15 cellular contexts compared by ENCODE assay signal in the genomic region with DNA sequence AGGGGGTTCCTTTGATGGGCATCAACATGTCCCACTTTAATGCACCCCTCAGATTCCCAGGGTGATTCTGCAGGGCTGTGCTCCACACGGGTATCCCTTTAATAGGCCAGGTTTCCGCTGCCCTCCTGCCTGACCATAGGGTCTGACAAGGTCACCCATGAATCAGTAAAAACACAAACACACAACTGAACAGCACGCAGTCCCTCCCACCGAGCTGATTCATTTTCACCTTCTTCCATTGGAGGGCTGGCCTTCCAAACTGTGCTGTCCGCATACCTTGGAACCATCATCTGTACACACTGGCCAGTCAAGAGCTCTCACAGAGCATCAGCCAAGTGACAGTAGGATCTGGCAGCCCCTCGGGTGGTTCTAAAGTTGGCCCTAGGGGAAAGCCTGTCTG.
DNase-seq lines count a peak whose midpoint lies in the region; FAIRE-seq and TF ChIP-seq lines count a peak whose summit lies in the region.
"Had no signal": no experiment of that assay in that cellular context is flagged by ENCODE, and none has a peak within 500 bp of the region (broad histone marks: within the 10 kb centered on the region; RNA-seq: fewer than 3 reads in every experiment).

No MANE protein-coding gene starts in this region.

- H2AK5ac ChIP-seq in H1 (ENCODE audit: low read depth, low read length) = no peak overlapping the region

- H3K27me3 ChIP-seq in H1 (replicated peaks in 1 of 4; ENCODE audit: control insufficient read depth in 3 of 4, extremely low read depth in 1 of 4, insufficient read depth in 3 of 4, low read length in 3 of 4) = no peaks in the 10 kb centered on the region

- H2BK15ac ChIP-seq in H1 (ENCODE audit: low read length) = no peak overlapping the region

- H3K4me3 ChIP-seq in H1 (ENCODE audit: extremely low read depth in 1 of 4, insufficient read depth in 2 of 4, low read depth in 3 of 4, low read length in 4 of 4) = no peak overlapping the region
- H3K4me3 ChIP-seq: BLaER1 treated with 17β-estradiol and CSF1 and Interleukin-3, amounts not matched to agents 10 nM and 100 nM had no signal

- H3K23me2 ChIP-seq in H1 (ENCODE audit: low read depth, low read length) = no peaks in the 10 kb centered on the region

- no peaks in the 10 kb centered on the region for H3K79me2 ChIP-seq in H1 (ENCODE audit: control insufficient read depth in 1 of 2, insufficient read depth in 2 of 2, low read length in 2 of 2)

- H2BK5ac ChIP-seq in H1 (ENCODE audit: low read depth, low read length) = no peak overlapping the region

- DNase-seq in ELR (ENCODE audit: low read depth) (peak; percentile 67), RPMI7951 (ENCODE audit: low read depth) (peak; percentile 33), H1 (ENCODE audit: low read depth in 1 of 2, low spot score in 2 of 2) (no peak), NCI-H510A treated with DMSO at 0.1 percent for 48 hours (lab: John Stamatoyannopoulos, UW) (no peak), epidermal melanocyte (ENCODE audit: insufficient read length, low spot score) (no peak), SW480 (ENCODE audit: low spot score) (no peak)
- DNase-seq: Calu3; CD4-positive, alpha-beta T cell; DMS 273 treated with DMSO at 0.1 percent for 48 hours; GDM1; H9 had no signal

- no peaks in the 10 kb centered on the region for H3K9me3 ChIP-seq in H1 (ENCODE audit: insufficient read depth in 2 of 2, low read depth in 1 of 2, low read length in 1 of 2)
- H3K9me3 ChIP-seq: BLaER1 treated with 17β-estradiol and CSF1 and Interleukin-3, amounts not matched to agents 10 nM and 100 nM had no signal

- no peak overlapping the region for H2AFZ ChIP-seq in H1 (ENCODE audit: low read length)

- TF ChIP-seq POLR2A in H1 (IDR thresholded peaks at IDR 0.05; ENCODE audit: control extremely low read depth in 1 of 2, low read depth in 2 of 2, low read length in 2 of 2) = no peak

- no peaks in the 10 kb centered on the region for H3K79me1 ChIP-seq in H1 (ENCODE audit: low read depth, low read length)

- no peaks in the 10 kb centered on the region for H3K4me1 ChIP-seq in H1 (replicated peaks in 1 of 4; ENCODE audit: control insufficient read depth in 3 of 4, insufficient read depth in 4 of 4, low read length in 3 of 4)

- H3K14ac ChIP-seq in H1 (ENCODE audit: insufficient read length) = no peak overlapping the region

- POLR2A ChIA-PET in H1 (lab: Charles Lee; ENCODE audit: partially characterized antibody) = no interaction called here

- no peak overlapping the region for H3K4ac ChIP-seq in H1 (replicated peaks; ENCODE audit: insufficient read length, low read depth, low read length)

- no peak overlapping the region for H3K18ac ChIP-seq in H1 (ENCODE audit: extremely low read depth, low read length)

- no peaks in the 10 kb centered on the region for H3K36me3 ChIP-seq in H1 (ENCODE audit: control insufficient read depth in 2 of 4, insufficient read depth in 4 of 4, low read length in 3 of 4)
- H3K36me3 ChIP-seq: BLaER1 treated with 17β-estradiol and CSF1 and Interleukin-3, amounts not matched to agents 10 nM and 100 nM had no signal

- H3K27ac ChIP-seq in H1 (ENCODE audit: low read depth, low read length) = no peak overlapping the region
- H3K27ac ChIP-seq: BLaER1 treated with 17β-estradiol and CSF1 and Interleukin-3, amounts not matched to agents 10 nM and 100 nM had no signal

- H3K56ac ChIP-seq in H1 (replicated peaks; ENCODE audit: insufficient read length, low read depth, low read length) = no peak overlapping the region

- no peak for TF ChIP-seq RAD21 in H1 (IDR thresholded peaks at IDR 0.05 in 1 of 2, conservative IDR thresholded peaks at IDR 0.05 in 1 of 2; ENCODE audit: low read depth in 2 of 2, low read length in 2 of 2)

- H3K9ac ChIP-seq in H1 (replicated peaks in 1 of 4; ENCODE audit: extremely low read depth in 1 of 4, low read depth in 3 of 4, low read length in 3 of 4) = no peak overlapping the region
- H3K9ac ChIP-seq: BLaER1 treated with 17β-estradiol and CSF1 and Interleukin-3, amounts not matched to agents 10 nM and 100 nM had no signal

- 92% methylated on average over 6 of the region's 6 CpGs; no CpG with 5 or more reads in 1 of the 2 experiments for WGBS in H1 (ENCODE audit: extremely low coverage in 1 of 2, insufficient coverage in 1 of 2, insufficient read length in 1 of 2, insufficient replicate concordance in 2 of 2, low coverage in 1 of 2, low lambda C conversion rate in 2 of 2, missing lambda C conversion rate in 1 of 2), 2 experiments

- 0 out of 2 replicates have a peak overlapping the region, but pooled peaks have one; percentile 17 for H2BK12ac ChIP-seq in H1 (ENCODE audit: low read depth, low read length)

- H3K23ac ChIP-seq in H1 (ENCODE audit: insufficient read length) = no peak overlapping the region

- no peak overlapping the region for H2BK20ac ChIP-seq in H1 (ENCODE audit: low read length)

- no peak for FAIRE-seq in H1 (lab: Jason Lieb, UNC)
- FAIRE-seq: GM12892, HepG2, HTR-8/SVneo had no signal

- TF ChIP-seq CTCF in H1 (IDR thresholded peaks at IDR 0.05; ENCODE audit: control extremely low read depth in 1 of 3, insufficient read depth in 1 of 3, low read depth in 1 of 3, low read length in 3 of 3) = no peak

- no peak overlapping the region for H2BK120ac ChIP-seq in H1 (replicated peaks; ENCODE audit: low read depth, low read length)

- no peak overlapping the region for H4K91ac ChIP-seq in H1 (replicated peaks; ENCODE audit: insufficient read length, low read length)

- CTCF ChIA-PET in H1 (lab: Charles Lee; ENCODE audit: partially characterized antibody) = interaction anchor here (0.6 to 23.9 kb wide), 10 partner anchors 8 to 325 kb away, joined by 3 to 772 read pairs (median 3); no protein-coding TSS in a partner anchor

- H4K8ac ChIP-seq in H1 (ENCODE audit: extremely low read depth, insufficient read depth, low read length) = no peak overlapping the region

- H3K4me2 ChIP-seq in H1 (ENCODE audit: insufficient read depth in 1 of 2, low read depth in 2 of 2, low read length in 2 of 2) = no peak overlapping the region

- peaks cover 0 to under 1% of the 10 kb centered on the region in 2 experiments for H4K20me1 ChIP-seq in H1 (replicated peaks in 1 of 2; ENCODE audit: control insufficient read depth in 1 of 2, insufficient read depth in 2 of 2, low read length in 2 of 2)
- H4K20me1 ChIP-seq: BLaER1 treated with 17β-estradiol and CSF1 and Interleukin-3, amounts not matched to agents 10 nM and 100 nM had no signal

- no peak for TF ChIP-seq EP300 in H1 (IDR thresholded peaks at IDR 0.05; ENCODE audit: borderline replicate concordance in 1 of 2, low read depth in 2 of 2, low read length in 2 of 2)

- no peak overlapping the region for H4K5ac ChIP-seq in H1 (ENCODE audit: insufficient read length, low read depth, low read length)

TF ChIP-seq in H1, 55 proteins besides CTCF, POLR2A, EP300 and RAD21 (continues in another document):
- TF ChIP-seq TAF7 (optimal IDR thresholded peaks at IDR 0.05; ENCODE audit: borderline replicate concordance, low read depth, low read length) = no peak
- TF ChIP-seq, protein P1, sequence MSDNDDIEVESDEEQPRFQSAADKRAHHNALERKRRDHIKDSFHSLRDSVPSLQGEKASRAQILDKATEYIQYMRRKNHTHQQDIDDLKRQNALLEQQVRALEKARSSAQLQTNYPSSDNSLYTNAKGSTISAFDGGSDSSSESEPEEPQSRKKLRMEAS (IDR thresholded peaks at IDR 0.05) = no peak

Comparison
In these comparisons a context has a peak if more than half of its experiments do, and no peak if none do; other contexts are left out.
1. DNase-seq: peak in ELR (single experiment) and RPMI7951 (single experiment); none in H1 (0 of 2), NCI-H510A treated with DMSO at 0.1 percent for 48 hours (single experiment), epidermal melanocyte (single experiment) and SW480 (single experiment).